ENCODE assay signal across 8 cellular contexts in genomic region chr16:3123986-3124886, GRCh38. TPM values are rescaled to one million over a fixed set of nuclear protein-coding genes. Genes with fewer than 3 reads are reported as not detected.
DNase-seq lines count a peak whose midpoint lies in the region; ATAC-seq and TF ChIP-seq lines count a peak whose summit lies in the region.

No MANE protein-coding gene starts in this region.

- H3K27me3 ChIP-seq in SU-DHL-6 (ENCODE audit: low read length) (no peaks in the 10 kb centered on the region), heart left ventricle (no peaks in the 10 kb centered on the region), upper lobe of right lung (no peaks in the 10 kb centered on the region)

- H3K27ac Mint-ChIP-seq in activated naive CD8-positive, alpha-beta T cell treated with anti-CD3 and anti-CD28 coated beads, Interleukin-2, amount 50 U/mL, for 24 hours = peak overlapping the region; percentile 87

- H3K9ac ChIP-seq in SU-DHL-6 (ENCODE audit: low read length) = peak overlapping the region; percentile 55

- peak; percentile 87 for ATAC-seq in HG02763 (IDR thresholded peaks at IDR 0.05; ENCODE audit: unreplicated experiment)
- ATAC-seq in activated naive CD8-positive, alpha-beta T cell treated with anti-CD3 and anti-CD28 coated beads, Interleukin-2, amount 50 U/mL, for 24 hours = peak; percentile 89
- ATAC-seq in heart left ventricle = peak; percentile 96 to 98 (median 98)
- ATAC-seq in upper lobe of right lung = peak; percentile 97

- H3K27me3 Mint-ChIP-seq in activated naive CD8-positive, alpha-beta T cell treated with anti-CD3 and anti-CD28 coated beads, Interleukin-2, amount 50 U/mL, for 24 hours = no peaks in the 10 kb centered on the region

- peaks cover 28% of the 10 kb centered on the region for H3K4me1 Mint-ChIP-seq in activated naive CD8-positive, alpha-beta T cell treated with anti-CD3 and anti-CD28 coated beads, Interleukin-2, amount 50 U/mL, for 24 hours

- H3K4me1 ChIP-seq in heart left ventricle (peaks cover 0 to 47% (median 22%) of the 10 kb centered on the region in 12 donors), upper lobe of right lung (peaks cover 13% of the 10 kb centered on the region)

- H3K4me3 ChIP-seq in GM12875 (ENCODE audit: low read depth, low read length) = peak overlapping the region; percentile 57
- H3K4me3 ChIP-seq in SU-DHL-6 (ENCODE audit: insufficient read depth, low read length, poor library complexity, severe bottlenecking) = peak overlapping the region; percentile 63
- peak overlapping the region; percentile 58 to 91 (median 66) for H3K4me3 ChIP-seq in heart left ventricle
- peak overlapping the region; percentile 84 for H3K4me3 ChIP-seq in upper lobe of right lung

- intact Hi-C loops in heart left ventricle (cut with DNase I) (loop anchor here in 3 of 10 donors (1.0 to 5.0 kb wide), 4 partner anchors 17 to 65 kb away; no protein-coding TSS in a partner anchor), posterior vena cava (cut with DNase I) (loop anchor here in 1 of 2 donors (5.0 kb wide), 1 partner anchor 727 kb away; no protein-coding TSS in a partner anchor), upper lobe of right lung (cut with DNase I) (no loop called here)

- 0% methylated on average over 37 to 72 of the region's 72 CpGs for WGBS in heart left ventricle, 4 donors

- DNase-seq in NCI-H1417 (lab: John Stamatoyannopoulos, UW) (peak; percentile 94 to 100 (median 97)), heart left ventricle (peak; percentile 96 to 97 (median 97)), posterior vena cava (ENCODE audit: low spot score) (peak; percentile 99), upper lobe of right lung (peak; percentile 98)
- DNase-seq in activated naive CD8-positive, alpha-beta T cell treated with anti-CD3 and anti-CD28 coated beads, Interleukin-2, amount 50 U/mL, for 24 hours = peak; percentile 98

- no peaks in the 10 kb centered on the region for H3K9me3 Mint-ChIP-seq in activated naive CD8-positive, alpha-beta T cell treated with anti-CD3 and anti-CD28 coated beads, Interleukin-2, amount 50 U/mL, for 24 hours

- no peaks in the 10 kb centered on the region for H3K9me2 ChIP-seq in SU-DHL-6 (replicated peaks; ENCODE audit: insufficient read depth, low read length)

- TF ChIP-seq CTCF in GM12875 (IDR thresholded peaks at IDR 0.05; ENCODE audit: borderline replicate concordance, insufficient read depth, low read depth, low read length) (no peak), SU-DHL-6 (IDR thresholded peaks at IDR 0.05; ENCODE audit: insufficient read depth, low read length, poor library complexity, severe bottlenecking) (no peak), heart left ventricle (IDR thresholded peaks at IDR 0.05) (peak in 6 of 12 donors; percentile 22 to 42 (median 26)), upper lobe of right lung (IDR thresholded peaks at IDR 0.05) (peak; percentile 33)

- no peak for TF ChIP-seq POLR2A in heart left ventricle (IDR thresholded peaks at IDR 0.05)

- no peaks in the 10 kb centered on the region for H3K36me3 ChIP-seq in SU-DHL-6 (ENCODE audit: low read length)
- H3K36me3 ChIP-seq in heart left ventricle = peaks cover 0 to 21% (median 12%) of the 10 kb centered on the region in 9 donors
- H3K36me3 ChIP-seq in upper lobe of right lung = peaks cover 16% of the 10 kb centered on the region

- no peaks in the 10 kb centered on the region for H3K79me2 ChIP-seq in SU-DHL-6 (ENCODE audit: insufficient read depth, low read length)

- H2AFZ ChIP-seq in SU-DHL-6 (ENCODE audit: low read depth, low read length, severe bottlenecking) = peak overlapping the region; percentile 86

- no peaks in the 10 kb centered on the region for H4K20me1 ChIP-seq in SU-DHL-6 (ENCODE audit: low read depth, low read length)

- peak overlapping the region; percentile 90 for H3K4me2 ChIP-seq in SU-DHL-6 (ENCODE audit: low read depth, low read length, poor library complexity, severe bottlenecking)

- H3K36me3 Mint-ChIP-seq in activated naive CD8-positive, alpha-beta T cell treated with anti-CD3 and anti-CD28 coated beads, Interleukin-2, amount 50 U/mL, for 24 hours (ENCODE audit: low read depth) = peaks cover 8% of the 10 kb centered on the region

- H3K4me3 Mint-ChIP-seq in activated naive CD8-positive, alpha-beta T cell treated with anti-CD3 and anti-CD28 coated beads, Interleukin-2, amount 50 U/mL, for 24 hours = peak overlapping the region; percentile 92

- peaks cover 4% of the 10 kb centered on the region; the same call in 1 of the 2 replicates for H3F3A ChIP-seq in SU-DHL-6 (ENCODE audit: insufficient read depth)

- H3K27ac ChIP-seq in SU-DHL-6 (ENCODE audit: low read depth, low read length) (peak overlapping the region; percentile 45), heart left ventricle (peak overlapping the region; percentile 14 to 91 (median 74)), upper lobe of right lung (peak overlapping the region; percentile 83)

- H3K9me3 ChIP-seq in SU-DHL-6 (ENCODE audit: insufficient read depth, low read length) (no peaks in the 10 kb centered on the region), heart left ventricle (no peaks in the 10 kb centered on the region), upper lobe of right lung (no peaks in the 10 kb centered on the region)

RNA-seq across cellular contexts. Expression of gene ZNF213, which starts 10.6 kb away (rescaled TPM):
- total RNA-seq in heart left ventricle (10 to 100 TPM in 2 of 9 donors, 1 to 10 TPM in 7; 6.7 to 14.3 (median 8.2) TPM), posterior vena cava (10 to 100 TPM in 1 of 2 donors, 1 to 10 TPM in 1; 8.3 to 10.2 TPM), upper lobe of right lung (9.1 TPM)
- 10 to 100 TPM in 1 of 2 donors, 1 to 10 TPM in 1; 8.7 to 14.2 TPM for polyA plus RNA-seq in heart left ventricle

RNA-seq across cellular contexts. Expression of gene ZNF205, which starts 11.8 kb away (rescaled TPM):
- total RNA-seq in heart left ventricle (10 to 100 TPM in 2 of 9 donors, 1 to 10 TPM in 7; 7.4 to 19.8 (median 8.1) TPM), posterior vena cava (1 to 10 TPM; 7.6 to 8.3 TPM), upper lobe of right lung (11.7 TPM)
- polyA plus RNA-seq in heart left ventricle = 10 to 100 TPM; 13.9 to 17.0 TPM

RNA-seq across cellular contexts. Expression of gene ZSCAN10, which starts 25.1 kb away (rescaled TPM):
- not detected for total RNA-seq in heart left ventricle
- polyA plus RNA-seq in heart left ventricle = not detected
- not detected for total RNA-seq in posterior vena cava
- not detected for total RNA-seq in upper lobe of right lung

RNA-seq across cellular contexts. Expression of gene IL32, which starts 58.8 kb away (rescaled TPM):
- total RNA-seq in heart left ventricle (100 to 1,000 TPM in 1 of 9 donors, 10 to 100 TPM in 8; 20.6 to 241 (median 48.9) TPM), posterior vena cava (10 to 100 TPM; 56.8 to 65.4 TPM), upper lobe of right lung (91.5 TPM)
- polyA plus RNA-seq in heart left ventricle = 10 to 100 TPM; 60.2 to 63.4 TPM

Comparison
In these comparisons a context has a peak if more than half of its experiments do, and no peak if none do; other contexts are left out.
1. Peak in every context shown above with its lines: DNase-seq, ATAC-seq, H3K4me3 ChIP-seq and H3K27ac ChIP-seq.